In genomic region chr6:7677229-7677628, GRCh38 we compare ENCODE assay signal across 8 cellular contexts.
"Had no signal": no experiment of that assay in that cellular context is flagged by ENCODE, and none has a peak within 500 bp of the region (broad histone marks: within the 10 kb centered on the region; RNA-seq: fewer than 3 reads in every experiment).

No MANE protein-coding gene starts in this region.

- ATAC-seq: GM12878 had no signal

- FAIRE-seq: G401.6, GM12878, GM12891, GM12892, GM18507, GM19239 had no signal

- H3K4me3 ChIP-seq: GM12878 had no signal

- DNase-seq: GDM1, GF-D8 had no signal
